Comparison of ENCODE assay signal across 8 cellular contexts in the genomic region with DNA sequence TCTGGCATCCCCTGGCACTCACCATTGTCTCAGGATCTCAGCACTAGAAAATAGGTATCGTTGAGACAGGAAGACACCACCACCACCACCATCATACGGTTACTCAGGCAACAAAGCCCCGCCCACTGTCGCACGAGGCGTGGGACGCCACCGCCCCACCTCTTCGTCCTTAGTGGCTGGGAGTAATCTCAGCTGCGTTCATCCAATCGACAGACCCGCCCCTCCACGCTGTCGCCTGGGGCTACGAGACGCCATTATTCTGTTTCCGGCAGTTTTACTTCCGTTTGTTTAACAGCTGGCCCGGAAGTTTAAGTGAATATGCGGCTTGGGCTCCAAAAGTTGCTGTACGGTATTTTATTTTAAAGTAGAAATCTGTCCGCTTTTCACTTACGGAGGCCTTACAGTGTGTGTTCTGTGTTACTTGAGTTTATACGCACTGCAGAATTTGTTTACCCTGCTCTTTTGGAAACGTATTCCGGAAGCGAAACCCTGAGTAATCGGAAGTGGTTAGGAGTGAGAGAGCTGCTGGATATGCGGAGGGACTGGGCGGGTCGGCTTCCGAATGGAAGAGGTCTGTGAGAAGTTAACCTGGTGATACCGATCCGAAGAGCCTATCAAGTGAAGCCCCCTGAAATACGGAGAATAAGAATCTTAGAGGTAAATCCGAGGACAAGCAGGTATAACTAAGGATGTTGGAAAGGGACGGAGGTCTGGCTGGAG. TPM values are rescaled to one million over a fixed set of nuclear protein-coding genes. Genes with fewer than 3 reads are reported as not detected.
A peak's percentile ranks its signal among the peaks of the same experiment; 100 is the strongest.
DNase-seq lines count a peak whose midpoint lies in the region; ATAC-seq and TF ChIP-seq lines count a peak whose summit lies in the region.

A gene with protein sequence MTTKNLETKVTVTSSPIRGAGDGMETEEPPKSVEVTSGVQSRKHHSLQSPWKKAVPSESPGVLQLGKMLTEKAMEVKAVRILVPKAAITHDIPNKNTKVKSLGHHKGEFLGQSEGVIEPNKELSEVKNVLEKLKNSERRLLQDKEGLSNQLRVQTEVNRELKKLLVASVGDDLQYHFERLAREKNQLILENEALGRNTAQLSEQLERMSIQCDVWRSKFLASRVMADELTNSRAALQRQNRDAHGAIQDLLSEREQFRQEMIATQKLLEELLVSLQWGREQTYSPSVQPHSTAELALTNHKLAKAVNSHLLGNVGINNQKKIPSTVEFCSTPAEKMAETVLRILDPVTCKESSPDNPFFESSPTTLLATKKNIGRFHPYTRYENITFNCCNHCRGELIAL (plus strand): TSS at position 510 of the 720 bp plus-strand sequence. CDS start 1,328 bp downstream, outside the sequence.
A gene with protein sequence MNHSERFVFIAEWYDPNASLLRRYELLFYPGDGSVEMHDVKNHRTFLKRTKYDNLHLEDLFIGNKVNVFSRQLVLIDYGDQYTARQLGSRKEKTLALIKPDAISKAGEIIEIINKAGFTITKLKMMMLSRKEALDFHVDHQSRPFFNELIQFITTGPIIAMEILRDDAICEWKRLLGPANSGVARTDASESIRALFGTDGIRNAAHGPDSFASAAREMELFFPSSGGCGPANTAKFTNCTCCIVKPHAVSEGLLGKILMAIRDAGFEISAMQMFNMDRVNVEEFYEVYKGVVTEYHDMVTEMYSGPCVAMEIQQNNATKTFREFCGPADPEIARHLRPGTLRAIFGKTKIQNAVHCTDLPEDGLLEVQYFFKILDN (minus strand): TSS at position 112 of the 720 bp plus-strand sequence. CDS start 87 bp downstream, at position 25.

- TF ChIP-seq CTCF in fibroblast of mammary gland (conservative IDR thresholded peaks at IDR 0.05; ENCODE audit: control insufficient read depth, insufficient read depth, low read depth, low read length) = no peak

- intact Hi-C loops in naive thymus-derived CD4-positive, alpha-beta T cell (cut with micrococcal nuclease) = loop anchor here (1.0 to 10.0 kb wide), 27 partner anchors 59 to 1947 kb away; a partner anchor contains a TSS

- H3K4me3 ChIP-seq in GM23248 (peak within 1 kb of the TSS; percentile 82), fibroblast of mammary gland (ENCODE audit: control insufficient read depth, low read depth, low read length) (peak within 1 kb of the TSS; percentile 69)
- peak within 1 kb of the TSS; percentile 87 for H3K4me3 ChIP-seq in naive thymus-derived CD4-positive, alpha-beta T cell (ENCODE audit: low read length)

- POLR2A ChIA-PET in naive thymus-derived CD4-positive, alpha-beta T cell (lab: Charles Lee) = interaction anchor here (0.7 to 1.3 kb wide), 6 partner anchors 17 to 1025 kb away, joined by 3 to 7 read pairs (median 5); a partner anchor contains a TSS

- H3K27me3 ChIP-seq in GM23248 (replicated peaks; ENCODE audit: insufficient read depth) = no peaks in the 10 kb centered on the region
- H3K27me3 ChIP-seq in naive thymus-derived CD4-positive, alpha-beta T cell (ENCODE audit: control insufficient read depth in 2 of 2, insufficient read depth in 2 of 2, low read length in 2 of 2) = no peaks in the 10 kb centered on the region

- H3K27ac ChIP-seq in GM23248 = peak within 1 kb of the TSS; percentile 90
- H3K27ac ChIP-seq in naive thymus-derived CD4-positive, alpha-beta T cell (ENCODE audit: low read depth, low read length) = peak within 1 kb of the TSS; percentile 85

- H3K9me2 ChIP-seq in GM23248 (ENCODE audit: insufficient read depth) = no peaks in the 10 kb centered on the region

- 1% methylated on average over 37 of the region's 37 CpGs for WGBS in GM23248 (ENCODE audit: low coverage in 1 of 2, low lambda C conversion rate in 2 of 2, missing lambda C conversion rate in 2 of 2), 2 experiments

- H2AFZ ChIP-seq in GM23248 = peak within 1 kb of the TSS; percentile 97

- peaks cover 11% of the 10 kb centered on the region for H3F3A ChIP-seq in GM23248 (ENCODE audit: insufficient read depth)

- peak within 1 kb of the TSS in 3 of 10 donors; percentile 19 to 72 (median 71) for H3K4me3 Mint-ChIP-seq in naive thymus-derived CD4-positive, alpha-beta T cell
- H3K4me3 Mint-ChIP-seq in stimulated activated naive B cell treated with anti-CD40 and anti-IgM and Interleukin-4, amounts not matched to agents 10 μg/mL and 1 μg/mL and 100 μg/mL, for 72 hours = no peak within 1 kb of the TSS

- H3K79me2 ChIP-seq in GM23248 (ENCODE audit: insufficient read depth) = peaks cover 87% of the 10 kb centered on the region

- H3K4me1 ChIP-seq in GM23248 (ENCODE audit: insufficient read depth) = peaks cover 31% of the 10 kb centered on the region
- peaks cover 4 to 14% of the 10 kb centered on the region in 2 donors for H3K4me1 ChIP-seq in naive thymus-derived CD4-positive, alpha-beta T cell (ENCODE audit: control insufficient read depth in 2 of 2, insufficient read depth in 2 of 2, low read length in 2 of 2)

- peak within 1 kb of the TSS in 2 of 9 donors; percentile 73 to 78 for H3K27ac Mint-ChIP-seq in naive thymus-derived CD4-positive, alpha-beta T cell
- no peak within 1 kb of the TSS for H3K27ac Mint-ChIP-seq in stimulated activated naive B cell treated with anti-CD40 and anti-IgM and Interleukin-4, amounts not matched to agents 10 μg/mL and 1 μg/mL and 100 μg/mL, for 72 hours

- no peaks in the 10 kb centered on the region for H3K27me3 Mint-ChIP-seq in naive thymus-derived CD4-positive, alpha-beta T cell
- H3K27me3 Mint-ChIP-seq in stimulated activated naive B cell treated with anti-CD40 and anti-IgM and Interleukin-4, amounts not matched to agents 10 μg/mL and 1 μg/mL and 100 μg/mL, for 72 hours = no peaks in the 10 kb centered on the region

- H3K4me2 ChIP-seq in GM23248 (ENCODE audit: unreplicated experiment) = peak within 1 kb of the TSS; percentile 98

- peak; percentile 99 for ATAC-seq in naive thymus-derived CD4-positive, alpha-beta T cell
- peak; percentile 95 to 97 for ATAC-seq in stimulated activated naive B cell treated with anti-CD40 and anti-IgM and Interleukin-4, amounts not matched to agents 10 μg/mL and 1 μg/mL and 100 μg/mL, for 72 hours (replicated peaks)

- H3K9me3 Mint-ChIP-seq in naive thymus-derived CD4-positive, alpha-beta T cell = peaks cover 0 to 5% (median 0%) of the 10 kb centered on the region in 11 donors
- H3K9me3 Mint-ChIP-seq in stimulated activated naive B cell treated with anti-CD40 and anti-IgM and Interleukin-4, amounts not matched to agents 10 μg/mL and 1 μg/mL and 100 μg/mL, for 72 hours = peaks cover 0 to 4% of the 10 kb centered on the region in 2 donors

- no peaks in the 10 kb centered on the region for H4K20me1 ChIP-seq in GM23248 (ENCODE audit: insufficient read depth)

- H3K4me1 Mint-ChIP-seq in naive thymus-derived CD4-positive, alpha-beta T cell = peaks cover 20 to 47% (median 29%) of the 10 kb centered on the region in 7 donors
- peaks cover 10 to 16% of the 10 kb centered on the region in 2 donors for H3K4me1 Mint-ChIP-seq in stimulated activated naive B cell treated with anti-CD40 and anti-IgM and Interleukin-4, amounts not matched to agents 10 μg/mL and 1 μg/mL and 100 μg/mL, for 72 hours

- H3K9me3 ChIP-seq in GM23248 (ENCODE audit: low read depth) = no peaks in the 10 kb centered on the region
- no peaks in the 10 kb centered on the region for H3K9me3 ChIP-seq in naive thymus-derived CD4-positive, alpha-beta T cell (ENCODE audit: control insufficient read depth in 2 of 3, low read length in 3 of 3)

- in situ Hi-C loops in GM23248 (cut with MboI) = loop anchor here (25.0 kb wide), 1 partner anchor 931 kb away; no protein-coding TSS in a partner anchor

- H3K9ac ChIP-seq in GM23248 = peak within 1 kb of the TSS; percentile 81

- CTCF ChIA-PET in naive thymus-derived CD4-positive, alpha-beta T cell (lab: Charles Lee) = interaction anchor here (0.5 to 1.5 kb wide), 4 partner anchors 19 to 927 kb away, joined by 3 read pairs; no protein-coding TSS in a partner anchor

- peaks cover 0 to 31% (median 11%) of the 10 kb centered on the region in 5 donors for H3K36me3 Mint-ChIP-seq in naive thymus-derived CD4-positive, alpha-beta T cell
- H3K36me3 Mint-ChIP-seq in stimulated activated naive B cell treated with anti-CD40 and anti-IgM and Interleukin-4, amounts not matched to agents 10 μg/mL and 1 μg/mL and 100 μg/mL, for 72 hours = peaks cover 4 to 10% of the 10 kb centered on the region in 2 donors

- peaks cover 29% of the 10 kb centered on the region for H3K36me3 ChIP-seq in GM23248 (ENCODE audit: low read depth)
- H3K36me3 ChIP-seq in naive thymus-derived CD4-positive, alpha-beta T cell (ENCODE audit: control insufficient read depth in 2 of 3, insufficient read depth in 3 of 3, low read length in 3 of 3) = peaks cover 0 to 5% (median 0%) of the 10 kb centered on the region in 3 experiments

- DNase-seq in DMS79 treated with DMSO at 0.1 percent for 48 hours (lab: John Stamatoyannopoulos, UW) (peak; percentile 96), GM23248 (peak; percentile 99), Kasumi-1 (lab: John Stamatoyannopoulos, UW) (peak; percentile 97 to 98), RKO (ENCODE audit: low spot score) (peak; percentile 98), activated T-helper 1 cell treated with Interleukin-2 at 50 U/mL for 16 hours (ENCODE audit: low read depth) (peak; percentile 97), fibroblast of mammary gland (ENCODE audit: low read depth) (peak; percentile 96)
- peak; percentile 91 to 99 (median 98) for DNase-seq in naive thymus-derived CD4-positive, alpha-beta T cell
- DNase-seq in stimulated activated naive B cell treated with anti-CD40 and anti-IgM and Interleukin-4, amounts not matched to agents 10 μg/mL and 1 μg/mL and 100 μg/mL, for 72 hours = peak; percentile 97

RNA-seq across cellular contexts. Expression of the first gene that starts in this region (rescaled TPM):
- total RNA-seq in GM23248 (2014; rRNA removed; shearing (Covaris generic)) = 33.0 and 34.6 TPM in 2 replicates
- polyA plus RNA-seq in GM23248 (2016; fragmentation: Nextera tagmentation; extraction: Ambion mirVana) = 38.9 and 39.3 TPM in 2 replicates
- total RNA-seq in naive thymus-derived CD4-positive, alpha-beta T cell = 10 to 100 TPM in 4 of 5 experiments, 1 to 10 TPM in 1; 9.9 to 26.8 (median 17.5) TPM
- 10 to 100 TPM; 12.1 to 14.2 TPM for polyA plus RNA-seq in naive thymus-derived CD4-positive, alpha-beta T cell

RNA-seq across cellular contexts. Expression of the second gene that starts in this region (rescaled TPM):
- 22.3 and 28.2 TPM in 2 replicates for total RNA-seq in GM23248 (2014; rRNA removed; shearing (Covaris generic))
- 35.3 and 38.4 TPM in 2 replicates for polyA plus RNA-seq in GM23248 (2016; fragmentation: Nextera tagmentation; extraction: Ambion mirVana)
- 10 to 100 TPM in 4 of 5 experiments, 1 to 10 TPM in 1; 8.6 to 14.5 (median 12.7) TPM for total RNA-seq in naive thymus-derived CD4-positive, alpha-beta T cell
- polyA plus RNA-seq in naive thymus-derived CD4-positive, alpha-beta T cell = 10 to 100 TPM; 15.6 to 18.6 TPM

Comparison
In these comparisons a context has a peak if more than half of its experiments do, and no peak if none do; other contexts are left out.
1. Peak in every context shown above with its lines: DNase-seq, ATAC-seq, H3K4me3 ChIP-seq and H3K27ac ChIP-seq.